Comparison of ENCODE assay signal across 1 cellular context in the genomic region with DNA sequence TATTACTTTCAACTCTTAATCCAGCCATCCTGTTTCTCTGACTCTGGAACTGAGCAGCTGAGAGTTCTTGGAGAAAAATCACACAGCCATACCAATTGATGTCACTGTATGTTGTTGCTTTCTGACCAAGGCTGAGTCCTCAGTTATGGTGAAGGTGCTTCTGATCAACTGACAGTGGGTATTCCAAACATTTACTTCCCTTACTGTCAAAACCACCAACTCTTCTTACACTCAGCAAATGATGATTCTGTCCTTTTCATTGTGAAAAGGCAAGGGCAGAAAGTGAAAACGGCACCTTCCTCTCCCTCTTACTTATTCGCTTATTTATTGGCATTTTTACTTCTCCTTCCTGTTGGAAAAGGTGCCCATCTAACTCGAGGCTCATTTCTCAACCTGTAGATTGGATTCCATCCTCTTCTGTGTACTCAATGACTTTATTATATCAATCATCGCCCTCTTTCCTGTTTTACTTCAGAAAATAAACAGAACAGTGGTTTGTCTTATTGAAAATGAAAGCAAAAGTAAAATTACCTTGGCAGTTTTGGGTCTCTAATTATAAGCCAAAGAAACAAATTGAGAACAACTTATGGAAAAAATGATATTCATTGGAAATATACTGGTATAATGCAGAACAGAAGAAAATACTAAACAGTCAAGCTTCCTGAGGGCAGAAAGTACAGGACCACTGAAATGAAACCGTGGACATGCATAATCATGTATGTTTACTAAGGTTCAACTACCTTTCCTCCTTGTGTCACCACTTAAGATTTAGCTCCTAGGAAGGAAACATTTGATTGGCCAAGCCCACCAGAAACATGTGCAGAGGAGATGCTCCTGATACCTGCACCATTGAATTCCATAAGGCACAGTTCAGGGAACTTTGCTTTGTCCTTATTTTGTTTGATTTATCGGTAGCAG.
TF ChIP-seq lines count a peak whose summit lies in the region.

No MANE protein-coding gene starts in this region.

TF ChIP-seq in K562, 482 proteins besides CTCF, POLR2A, EP300 and RAD21 (continued from another document and continues in another):
- TF ChIP-seq, protein P1, sequence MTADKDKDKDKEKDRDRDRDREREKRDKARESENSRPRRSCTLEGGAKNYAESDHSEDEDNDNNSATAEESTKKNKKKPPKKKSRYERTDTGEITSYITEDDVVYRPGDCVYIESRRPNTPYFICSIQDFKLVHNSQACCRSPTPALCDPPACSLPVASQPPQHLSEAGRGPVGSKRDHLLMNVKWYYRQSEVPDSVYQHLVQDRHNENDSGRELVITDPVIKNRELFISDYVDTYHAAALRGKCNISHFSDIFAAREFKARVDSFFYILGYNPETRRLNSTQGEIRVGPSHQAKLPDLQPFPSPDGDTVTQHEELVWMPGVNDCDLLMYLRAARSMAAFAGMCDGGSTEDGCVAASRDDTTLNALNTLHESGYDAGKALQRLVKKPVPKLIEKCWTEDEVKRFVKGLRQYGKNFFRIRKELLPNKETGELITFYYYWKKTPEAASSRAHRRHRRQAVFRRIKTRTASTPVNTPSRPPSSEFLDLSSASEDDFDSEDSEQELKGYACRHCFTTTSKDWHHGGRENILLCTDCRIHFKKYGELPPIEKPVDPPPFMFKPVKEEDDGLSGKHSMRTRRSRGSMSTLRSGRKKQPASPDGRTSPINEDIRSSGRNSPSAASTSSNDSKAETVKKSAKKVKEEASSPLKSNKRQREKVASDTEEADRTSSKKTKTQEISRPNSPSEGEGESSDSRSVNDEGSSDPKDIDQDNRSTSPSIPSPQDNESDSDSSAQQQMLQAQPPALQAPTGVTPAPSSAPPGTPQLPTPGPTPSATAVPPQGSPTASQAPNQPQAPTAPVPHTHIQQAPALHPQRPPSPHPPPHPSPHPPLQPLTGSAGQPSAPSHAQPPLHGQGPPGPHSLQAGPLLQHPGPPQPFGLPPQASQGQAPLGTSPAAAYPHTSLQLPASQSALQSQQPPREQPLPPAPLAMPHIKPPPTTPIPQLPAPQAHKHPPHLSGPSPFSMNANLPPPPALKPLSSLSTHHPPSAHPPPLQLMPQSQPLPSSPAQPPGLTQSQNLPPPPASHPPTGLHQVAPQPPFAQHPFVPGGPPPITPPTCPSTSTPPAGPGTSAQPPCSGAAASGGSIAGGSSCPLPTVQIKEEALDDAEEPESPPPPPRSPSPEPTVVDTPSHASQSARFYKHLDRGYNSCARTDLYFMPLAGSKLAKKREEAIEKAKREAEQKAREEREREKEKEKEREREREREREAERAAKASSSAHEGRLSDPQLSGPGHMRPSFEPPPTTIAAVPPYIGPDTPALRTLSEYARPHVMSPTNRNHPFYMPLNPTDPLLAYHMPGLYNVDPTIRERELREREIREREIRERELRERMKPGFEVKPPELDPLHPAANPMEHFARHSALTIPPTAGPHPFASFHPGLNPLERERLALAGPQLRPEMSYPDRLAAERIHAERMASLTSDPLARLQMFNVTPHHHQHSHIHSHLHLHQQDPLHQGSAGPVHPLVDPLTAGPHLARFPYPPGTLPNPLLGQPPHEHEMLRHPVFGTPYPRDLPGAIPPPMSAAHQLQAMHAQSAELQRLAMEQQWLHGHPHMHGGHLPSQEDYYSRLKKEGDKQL (CRISPR knock-in tag; IDR thresholded peaks at IDR 0.05; ENCODE audit: borderline replicate concordance) = no peak
- TF ChIP-seq ZBTB11 (CRISPR knock-in tag; IDR thresholded peaks at IDR 0.05) = 0 out of 6 replicates have a peak, but pooled peaks of 1 of the 3 experiments have one; percentile 21
- TF ChIP-seq SAP30 (IDR thresholded peaks at IDR 0.05; ENCODE audit: borderline replicate concordance, insufficient read depth, low read depth, low read length, poor library complexity, severe bottlenecking) = no peak
- TF ChIP-seq, protein P2, sequence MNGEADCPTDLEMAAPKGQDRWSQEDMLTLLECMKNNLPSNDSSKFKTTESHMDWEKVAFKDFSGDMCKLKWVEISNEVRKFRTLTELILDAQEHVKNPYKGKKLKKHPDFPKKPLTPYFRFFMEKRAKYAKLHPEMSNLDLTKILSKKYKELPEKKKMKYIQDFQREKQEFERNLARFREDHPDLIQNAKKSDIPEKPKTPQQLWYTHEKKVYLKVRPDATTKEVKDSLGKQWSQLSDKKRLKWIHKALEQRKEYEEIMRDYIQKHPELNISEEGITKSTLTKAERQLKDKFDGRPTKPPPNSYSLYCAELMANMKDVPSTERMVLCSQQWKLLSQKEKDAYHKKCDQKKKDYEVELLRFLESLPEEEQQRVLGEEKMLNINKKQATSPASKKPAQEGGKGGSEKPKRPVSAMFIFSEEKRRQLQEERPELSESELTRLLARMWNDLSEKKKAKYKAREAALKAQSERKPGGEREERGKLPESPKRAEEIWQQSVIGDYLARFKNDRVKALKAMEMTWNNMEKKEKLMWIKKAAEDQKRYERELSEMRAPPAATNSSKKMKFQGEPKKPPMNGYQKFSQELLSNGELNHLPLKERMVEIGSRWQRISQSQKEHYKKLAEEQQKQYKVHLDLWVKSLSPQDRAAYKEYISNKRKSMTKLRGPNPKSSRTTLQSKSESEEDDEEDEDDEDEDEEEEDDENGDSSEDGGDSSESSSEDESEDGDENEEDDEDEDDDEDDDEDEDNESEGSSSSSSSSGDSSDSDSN (IDR thresholded peaks at IDR 0.05; ENCODE audit: borderline replicate concordance in 1 of 2, low read depth in 2 of 2, low read length in 2 of 2) = no peak
- TF ChIP-seq FOXP1 (CRISPR knock-in tag; IDR thresholded peaks at IDR 0.05) = no peak
- no peak for TF ChIP-seq ZNF232 (CRISPR knock-in tag; IDR thresholded peaks at IDR 0.05)
- peak; percentile 72 for TF ChIP-seq NR2C1 (IDR thresholded peaks at IDR 0.05)
- no peak for TF ChIP-seq NR2C1 (tag; IDR thresholded peaks at IDR 0.05)
- no peak for TF ChIP-seq SRSF9 (IDR thresholded peaks at IDR 0.05; ENCODE audit: borderline replicate concordance, low read depth, low read length)
- no peak for TF ChIP-seq ZBTB1 (CRISPR knock-in tag; IDR thresholded peaks at IDR 0.05; ENCODE audit: borderline replicate concordance, low read depth)
- no peak for TF ChIP-seq TBL1XR1 (IDR thresholded peaks at IDR 0.05; ENCODE audit: low read length in 2 of 2)
- no peak for TF ChIP-seq ZNF124 (CRISPR knock-in tag; IDR thresholded peaks at IDR 0.05)
- no peak for TF ChIP-seq POLR2G (IDR thresholded peaks at IDR 0.05; ENCODE audit: low read depth, low read length)
- no peak for TF ChIP-seq ATF1 (CRISPR knock-in tag; IDR thresholded peaks at IDR 0.05)
- TF ChIP-seq ATF1 (tag; IDR thresholded peaks at IDR 0.05) = no peak
- TF ChIP-seq, protein P3, sequence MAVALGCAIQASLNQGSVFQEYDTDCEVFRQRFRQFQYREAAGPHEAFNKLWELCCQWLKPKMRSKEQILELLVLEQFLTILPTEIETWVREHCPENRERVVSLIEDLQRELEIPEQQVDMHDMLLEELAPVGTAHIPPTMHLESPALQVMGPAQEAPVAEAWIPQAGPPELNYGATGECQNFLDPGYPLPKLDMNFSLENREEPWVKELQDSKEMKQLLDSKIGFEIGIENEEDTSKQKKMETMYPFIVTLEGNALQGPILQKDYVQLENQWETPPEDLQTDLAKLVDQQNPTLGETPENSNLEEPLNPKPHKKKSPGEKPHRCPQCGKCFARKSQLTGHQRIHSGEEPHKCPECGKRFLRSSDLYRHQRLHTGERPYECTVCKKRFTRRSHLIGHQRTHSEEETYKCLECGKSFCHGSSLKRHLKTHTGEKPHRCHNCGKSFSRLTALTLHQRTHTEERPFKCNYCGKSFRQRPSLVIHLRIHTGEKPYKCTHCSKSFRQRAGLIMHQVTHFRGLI (CRISPR knock-in tag; IDR thresholded peaks at IDR 0.05) = no peak
- TF ChIP-seq CCNT2 (IDR thresholded peaks at IDR 0.05; ENCODE audit: borderline replicate concordance, extremely low read depth, insufficient read length, low read depth, low read length) = no peak
- peak; percentile 22 for TF ChIP-seq TAF9B (IDR thresholded peaks at IDR 0.05; ENCODE audit: partially characterized antibody)
- TF ChIP-seq ZZZ3 (IDR thresholded peaks at IDR 0.05) = no peak
- no peak for TF ChIP-seq HEY1 (CRISPR knock-in tag; IDR thresholded peaks at IDR 0.05; ENCODE audit: borderline replicate concordance)
- TF ChIP-seq, protein P4, sequence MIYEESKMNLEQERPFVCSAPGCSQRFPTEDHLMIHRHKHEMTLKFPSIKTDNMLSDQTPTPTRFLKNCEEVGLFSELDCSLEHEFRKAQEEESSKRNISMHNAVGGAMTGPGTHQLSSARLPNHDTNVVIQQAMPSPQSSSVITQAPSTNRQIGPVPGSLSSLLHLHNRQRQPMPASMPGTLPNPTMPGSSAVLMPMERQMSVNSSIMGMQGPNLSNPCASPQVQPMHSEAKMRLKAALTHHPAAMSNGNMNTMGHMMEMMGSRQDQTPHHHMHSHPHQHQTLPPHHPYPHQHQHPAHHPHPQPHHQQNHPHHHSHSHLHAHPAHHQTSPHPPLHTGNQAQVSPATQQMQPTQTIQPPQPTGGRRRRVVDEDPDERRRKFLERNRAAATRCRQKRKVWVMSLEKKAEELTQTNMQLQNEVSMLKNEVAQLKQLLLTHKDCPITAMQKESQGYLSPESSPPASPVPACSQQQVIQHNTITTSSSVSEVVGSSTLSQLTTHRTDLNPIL (CRISPR knock-in tag; IDR thresholded peaks at IDR 0.05) = no peak
- no peak for TF ChIP-seq ZNF311 (CRISPR knock-in tag; IDR thresholded peaks at IDR 0.05)
- TF ChIP-seq ZNF398 (CRISPR knock-in tag; IDR thresholded peaks at IDR 0.05) = no peak
- TF ChIP-seq, protein P5, sequence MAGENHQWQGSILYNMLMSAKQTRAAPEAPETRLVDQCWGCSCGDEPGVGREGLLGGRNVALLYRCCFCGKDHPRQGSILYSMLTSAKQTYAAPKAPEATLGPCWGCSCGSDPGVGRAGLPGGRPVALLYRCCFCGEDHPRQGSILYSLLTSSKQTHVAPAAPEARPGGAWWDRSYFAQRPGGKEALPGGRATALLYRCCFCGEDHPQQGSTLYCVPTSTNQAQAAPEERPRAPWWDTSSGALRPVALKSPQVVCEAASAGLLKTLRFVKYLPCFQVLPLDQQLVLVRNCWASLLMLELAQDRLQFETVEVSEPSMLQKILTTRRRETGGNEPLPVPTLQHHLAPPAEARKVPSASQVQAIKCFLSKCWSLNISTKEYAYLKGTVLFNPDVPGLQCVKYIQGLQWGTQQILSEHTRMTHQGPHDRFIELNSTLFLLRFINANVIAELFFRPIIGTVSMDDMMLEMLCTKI (IDR thresholded peaks at IDR 0.05; ENCODE audit: partially characterized antibody) = no peak
- TF ChIP-seq, protein P6, sequence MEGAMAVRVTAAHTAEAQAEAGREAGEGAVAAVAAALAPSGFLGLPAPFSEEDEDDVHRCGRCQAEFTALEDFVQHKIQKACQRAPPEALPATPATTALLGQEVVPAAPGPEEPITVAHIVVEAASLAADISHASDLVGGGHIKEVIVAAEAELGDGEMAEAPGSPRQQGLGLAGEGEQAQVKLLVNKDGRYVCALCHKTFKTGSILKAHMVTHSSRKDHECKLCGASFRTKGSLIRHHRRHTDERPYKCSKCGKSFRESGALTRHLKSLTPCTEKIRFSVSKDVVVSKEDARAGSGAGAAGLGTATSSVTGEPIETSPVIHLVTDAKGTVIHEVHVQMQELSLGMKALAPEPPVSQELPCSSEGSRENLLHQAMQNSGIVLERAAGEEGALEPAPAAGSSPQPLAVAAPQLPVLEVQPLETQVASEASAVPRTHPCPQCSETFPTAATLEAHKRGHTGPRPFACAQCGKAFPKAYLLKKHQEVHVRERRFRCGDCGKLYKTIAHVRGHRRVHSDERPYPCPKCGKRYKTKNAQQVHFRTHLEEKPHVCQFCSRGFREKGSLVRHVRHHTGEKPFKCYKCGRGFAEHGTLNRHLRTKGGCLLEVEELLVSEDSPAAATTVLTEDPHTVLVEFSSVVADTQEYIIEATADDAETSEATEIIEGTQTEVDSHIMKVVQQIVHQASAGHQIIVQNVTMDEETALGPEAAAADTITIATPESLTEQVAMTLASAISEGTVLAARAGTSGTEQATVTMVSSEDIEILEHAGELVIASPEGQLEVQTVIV (CRISPR knock-in tag; IDR thresholded peaks at IDR 0.05; ENCODE audit: borderline replicate concordance) = no peak
- TF ChIP-seq, protein P7, sequence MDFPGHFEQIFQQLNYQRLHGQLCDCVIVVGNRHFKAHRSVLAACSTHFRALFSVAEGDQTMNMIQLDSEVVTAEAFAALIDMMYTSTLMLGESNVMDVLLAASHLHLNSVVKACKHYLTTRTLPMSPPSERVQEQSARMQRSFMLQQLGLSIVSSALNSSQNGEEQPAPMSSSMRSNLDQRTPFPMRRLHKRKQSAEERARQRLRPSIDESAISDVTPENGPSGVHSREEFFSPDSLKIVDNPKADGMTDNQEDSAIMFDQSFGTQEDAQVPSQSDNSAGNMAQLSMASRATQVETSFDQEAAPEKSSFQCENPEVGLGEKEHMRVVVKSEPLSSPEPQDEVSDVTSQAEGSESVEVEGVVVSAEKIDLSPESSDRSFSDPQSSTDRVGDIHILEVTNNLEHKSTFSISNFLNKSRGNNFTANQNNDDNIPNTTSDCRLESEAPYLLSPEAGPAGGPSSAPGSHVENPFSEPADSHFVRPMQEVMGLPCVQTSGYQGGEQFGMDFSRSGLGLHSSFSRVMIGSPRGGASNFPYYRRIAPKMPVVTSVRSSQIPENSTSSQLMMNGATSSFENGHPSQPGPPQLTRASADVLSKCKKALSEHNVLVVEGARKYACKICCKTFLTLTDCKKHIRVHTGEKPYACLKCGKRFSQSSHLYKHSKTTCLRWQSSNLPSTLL (IDR thresholded peaks at IDR 0.05) = no peak
- no peak for TF ChIP-seq HNRNPLL (IDR thresholded peaks at IDR 0.05; ENCODE audit: low read depth, low read length, poor library complexity, severe bottlenecking)
